ENCODE assay signal across 17 cellular contexts in genomic region chr4:107349266-107349665, GRCh38.
DNase-seq lines count a peak whose midpoint lies in the region; ATAC-seq and TF ChIP-seq lines count a peak whose summit lies in the region.
"Had no signal": no experiment of that assay in that cellular context is flagged by ENCODE, and none has a peak within 500 bp of the region (broad histone marks: within the 10 kb centered on the region; RNA-seq: fewer than 3 reads in every experiment).

No MANE protein-coding gene starts in this region.

- intact Hi-C loops in CD8-positive, alpha-beta T cell (cut with DNase I, micrococcal nuclease), result loop anchor here in 1 of 2 experiments (2.0 kb wide), 1 partner anchor 70 kb away; no protein-coding TSS in a partner anchor

- ATAC-seq in foreskin keratinocyte (peak; percentile 29), HG03565 (IDR thresholded peaks at IDR 0.05; ENCODE audit: unreplicated experiment) (no peak), GM21825 (IDR thresholded peaks at IDR 0.05; ENCODE audit: unreplicated experiment) (no peak)
- no peak for ATAC-seq in CD8-positive, alpha-beta T cell
- ATAC-seq: left cardiac atrium, Panc1, psoas muscle, T-helper 17 cell had no signal

- H3K4me3 ChIP-seq in neural progenitor cell, result no peak overlapping the region
- H3K4me3 ChIP-seq in CD8-positive, alpha-beta T cell (ENCODE audit: low read depth, low read length), result no peak overlapping the region
- H3K4me3 ChIP-seq: psoas muscle had no signal

- H3K4me1 Mint-ChIP-seq in neural progenitor cell, result peaks cover 17% of the 10 kb centered on the region
- H3K4me1 Mint-ChIP-seq in CD8-positive, alpha-beta T cell (ENCODE audit: low read depth), result no peaks in the 10 kb centered on the region
- H3K4me1 Mint-ChIP-seq: activated CD4-positive, alpha-beta T cell treated with anti-CD3 and anti-CD28 coated beads, Interleukin-2, amount 10 ng/mL, durations not matched to agents 7 days and 5 days; T-helper 17 cell had no signal

- no peaks in the 10 kb centered on the region for H3K27me3 Mint-ChIP-seq in neural progenitor cell (ENCODE audit: insufficient read depth, low read depth)
- H3K27me3 Mint-ChIP-seq in CD8-positive, alpha-beta T cell (ENCODE audit: low read depth), result no peaks in the 10 kb centered on the region
- H3K27me3 Mint-ChIP-seq: activated CD4-positive, alpha-beta T cell treated with anti-CD3 and anti-CD28 coated beads, Interleukin-2, amount 10 ng/mL, durations not matched to agents 7 days and 5 days had no signal

- CTCF ChIA-PET in CD8-positive, alpha-beta T cell (lab: Charles Lee), result no interaction called here

- no peak overlapping the region for H3K4me3 Mint-ChIP-seq in neural progenitor cell
- no peak overlapping the region for H3K4me3 Mint-ChIP-seq in CD8-positive, alpha-beta T cell
- H3K4me3 Mint-ChIP-seq: activated CD4-positive, alpha-beta T cell treated with anti-CD3 and anti-CD28 coated beads, Interleukin-2, amount 10 ng/mL, durations not matched to agents 7 days and 5 days; T-helper 17 cell had no signal

- no peaks in the 10 kb centered on the region for H3K9me3 ChIP-seq in neural progenitor cell (ENCODE audit: low read depth)
- H3K9me3 ChIP-seq in CD8-positive, alpha-beta T cell (ENCODE audit: low read length), result no peaks in the 10 kb centered on the region
- H3K9me3 ChIP-seq: psoas muscle had no signal

- no peaks in the 10 kb centered on the region for H4K20me1 ChIP-seq in neural progenitor cell (ENCODE audit: low read depth)

- no peaks in the 10 kb centered on the region for H3K4me1 ChIP-seq in foreskin keratinocyte
- peaks cover 9% of the 10 kb centered on the region for H3K4me1 ChIP-seq in neural progenitor cell
- H3K4me1 ChIP-seq in CD8-positive, alpha-beta T cell (ENCODE audit: insufficient read depth, low read length), result no peaks in the 10 kb centered on the region
- H3K4me1 ChIP-seq: psoas muscle had no signal

- no peaks in the 10 kb centered on the region for H3F3A ChIP-seq in neural progenitor cell (ENCODE audit: low read depth)

- no peak overlapping the region for H3K27ac ChIP-seq in foreskin keratinocyte
- no peak overlapping the region for H3K27ac ChIP-seq in neural progenitor cell
- no peak overlapping the region for H3K27ac ChIP-seq in CD8-positive, alpha-beta T cell (ENCODE audit: low read depth, low read length)
- H3K27ac ChIP-seq: KMS-11, psoas muscle had no signal

- no peaks in the 10 kb centered on the region for H3K79me2 ChIP-seq in neural progenitor cell (ENCODE audit: low read depth)

- DNase-seq in EH (ENCODE audit: low read depth), result peak; percentile 87
- peak; percentile 78 for DNase-seq in M059J (ENCODE audit: low read depth)
- peak in 1 of 2 donors; percentile 49 for DNase-seq in foreskin keratinocyte
- no peak for DNase-seq in neural progenitor cell (ENCODE audit: low spot score)
- no peak for DNase-seq in CD8-positive, alpha-beta T cell
- DNase-seq in activated CD8-positive, alpha-beta memory T cell treated with anti-CD3 and anti-CD28 coated beads, Interleukin-2, amount 50 U/mL, for 48 hours, result no peak
- DNase-seq: activated CD4-positive, alpha-beta T cell treated with anti-CD3 and anti-CD28 coated beads, Interleukin-2, amount 10 ng/mL, durations not matched to agents 7 days and 5 days; AML-193; amygdala; left cardiac atrium; NCI-H146; psoas muscle; T-helper 17 cell had no signal

- peak overlapping the region; percentile 19 for H3K4me2 ChIP-seq in neural progenitor cell
- H3K4me2 ChIP-seq: KMS-11 had no signal

- no peak overlapping the region for H3K9ac ChIP-seq in neural progenitor cell
- H3K9ac ChIP-seq: KMS-11 had no signal

- H2AFZ ChIP-seq in neural progenitor cell (replicated peaks), result peak overlapping the region; percentile 46

- H3K36me3 ChIP-seq in neural progenitor cell, result no peaks in the 10 kb centered on the region
- no peaks in the 10 kb centered on the region for H3K36me3 ChIP-seq in CD8-positive, alpha-beta T cell (ENCODE audit: insufficient read depth, low read length)

- peak overlapping the region; percentile 70 for H3K27ac Mint-ChIP-seq in neural progenitor cell
- no peak overlapping the region for H3K27ac Mint-ChIP-seq in CD8-positive, alpha-beta T cell
- H3K27ac Mint-ChIP-seq: activated CD4-positive, alpha-beta T cell treated with anti-CD3 and anti-CD28 coated beads, Interleukin-2, amount 10 ng/mL, durations not matched to agents 7 days and 5 days; T-helper 17 cell had no signal

- H3K36me3 Mint-ChIP-seq in neural progenitor cell, result no peaks in the 10 kb centered on the region
- no peaks in the 10 kb centered on the region for H3K36me3 Mint-ChIP-seq in CD8-positive, alpha-beta T cell

- H3K9me3 Mint-ChIP-seq in neural progenitor cell, result peaks cover 2% of the 10 kb centered on the region
- H3K9me3 Mint-ChIP-seq in CD8-positive, alpha-beta T cell, result no peaks in the 10 kb centered on the region
- H3K9me3 Mint-ChIP-seq: activated CD4-positive, alpha-beta T cell treated with anti-CD3 and anti-CD28 coated beads, Interleukin-2, amount 10 ng/mL, durations not matched to agents 7 days and 5 days had no signal

- TF ChIP-seq CTCF in foreskin keratinocyte (conservative IDR thresholded peaks at IDR 0.05), result no peak
- TF ChIP-seq CTCF in neural progenitor cell (IDR thresholded peaks at IDR 0.05), result no peak
- no peak for TF ChIP-seq CTCF in CD8-positive, alpha-beta T cell (IDR thresholded peaks at IDR 0.05)

- POLR2A ChIA-PET in CD8-positive, alpha-beta T cell (lab: Charles Lee), result no interaction called here

- peaks cover 4% of the 10 kb centered on the region for H3K27me3 ChIP-seq in foreskin keratinocyte
- no peaks in the 10 kb centered on the region for H3K27me3 ChIP-seq in neural progenitor cell
- H3K27me3 ChIP-seq in CD8-positive, alpha-beta T cell (ENCODE audit: insufficient read depth, low read length), result no peaks in the 10 kb centered on the region

Comparison
In these comparisons a context has a peak if more than half of its experiments do, and no peak if none do; other contexts are left out.
1. DNase-seq: peak in EH (single experiment) and M059J (single experiment); none in neural progenitor cell (single experiment), CD8-positive, alpha-beta T cell (0 of 7) and activated CD8-positive, alpha-beta memory T cell treated with anti-CD3 and anti-CD28 coated beads, Interleukin-2, amount 50 U/mL, for 48 hours (single experiment).